ENCODE assay signal across 9 cellular contexts in the genomic region with DNA sequence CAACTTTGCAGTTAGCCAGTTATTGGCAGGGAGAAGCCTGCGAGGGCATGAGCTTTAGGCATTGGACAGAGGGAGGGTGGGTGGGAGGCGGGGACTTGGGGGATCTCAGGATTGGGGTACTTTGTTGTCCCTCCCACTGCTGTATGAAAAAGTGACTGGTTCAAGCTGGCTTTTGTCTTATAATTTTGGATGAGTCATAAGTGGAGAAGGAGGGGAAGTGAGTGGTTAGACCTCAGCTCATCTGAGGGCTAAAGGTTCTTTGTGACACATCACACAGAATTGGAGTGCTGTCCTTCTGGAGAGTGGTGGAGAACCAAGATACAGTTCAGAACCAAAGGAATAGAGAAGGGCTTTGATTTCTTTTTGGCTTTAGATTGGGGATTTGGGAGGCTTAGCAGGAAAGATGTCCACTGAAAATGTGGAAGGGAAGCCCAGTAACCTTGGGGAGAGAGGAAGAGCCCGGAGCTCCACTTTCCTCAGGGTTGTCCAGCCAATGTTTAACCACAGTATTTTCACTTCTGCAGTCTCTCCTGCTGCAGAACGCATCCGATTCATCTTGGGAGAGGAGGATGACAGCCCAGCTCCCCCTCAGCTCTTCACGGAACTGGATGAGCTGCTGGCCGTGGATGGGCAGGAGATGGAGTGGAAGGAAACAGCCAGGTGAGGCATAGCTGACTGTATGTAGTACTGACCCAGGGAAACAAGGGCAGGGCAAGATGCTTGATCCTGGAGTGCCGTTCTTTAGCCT. TPM values are rescaled to one million over a fixed set of nuclear protein-coding genes. Genes with fewer than 3 reads are reported as not detected.
DNase-seq lines count a peak whose midpoint lies in the region; ATAC-seq, FAIRE-seq and TF ChIP-seq lines count a peak whose summit lies in the region.
"Had no signal": no experiment of that assay in that cellular context is flagged by ENCODE, and none has a peak within 500 bp of the region (broad histone marks: within the 10 kb centered on the region; RNA-seq: fewer than 3 reads in every experiment).

Gene SLC4A4, plus strand, starts transcription at position 175 of the 748 bp plus-strand sequence.

- ATAC-seq in activated CD8-positive, alpha-beta memory T cell treated with anti-CD3 and anti-CD28 coated beads, Interleukin-2, amount 10 ng/mL, durations not matched to agents 7 days and 5 days = peak; percentile 98
- ATAC-seq in HG02981 (IDR thresholded peaks at IDR 0.05; ENCODE audit: unreplicated experiment) = peak; percentile 100
- peak; percentile 37; the same call in 1 of the 3 replicates for ATAC-seq in RWPE2 (ENCODE audit: low read depth)

- no peaks in the 10 kb centered on the region for H3K4me1 ChIP-seq in RWPE2 (ENCODE audit: insufficient read depth, poor library complexity, severe bottlenecking)
- no peaks in the 10 kb centered on the region for H3K4me1 ChIP-seq in kidney (ENCODE audit: control insufficient read depth in 1 of 2, insufficient read depth in 1 of 2, low read depth in 1 of 2, low read length in 2 of 2)
- H3K4me1 ChIP-seq: BLaER1 had no signal

- H3K36me3 ChIP-seq in RWPE2 (ENCODE audit: low read depth) (no peaks in the 10 kb centered on the region), kidney (ENCODE audit: control insufficient read depth in 1 of 2, insufficient read depth in 2 of 2, low read length in 2 of 2) (no peaks in the 10 kb centered on the region), MG63 (no peaks in the 10 kb centered on the region)
- H3K36me3 ChIP-seq: BLaER1 had no signal

- peak within 1 kb of the TSS in 1 of 2 donors; percentile 60 for H3K9ac ChIP-seq in kidney (ENCODE audit: low read length in 2 of 2)
- H3K9ac ChIP-seq: BLaER1 had no signal

- CTCF ChIA-PET in activated CD8-positive, alpha-beta memory T cell treated with anti-CD3 and anti-CD28 coated beads, Interleukin-2, amount 10 ng/mL, durations not matched to agents 7 days and 5 days (lab: Charles Lee) = interaction anchor here (0.6 kb wide), 1 partner anchor 25 kb away, joined by 3 read pairs; no protein-coding TSS in a partner anchor
- CTCF ChIA-PET in HEK293T (lab: Yijun Ruan, JAX) = interaction anchor here (0.6 to 0.8 kb wide), 2 partner anchors 85 to 364 kb away, joined by 3 to 4 read pairs; no protein-coding TSS in a partner anchor

- H3K4me3 Mint-ChIP-seq in activated CD8-positive, alpha-beta memory T cell treated with anti-CD3 and anti-CD28 coated beads, Interleukin-2, amount 10 ng/mL, durations not matched to agents 7 days and 5 days = no peak within 1 kb of the TSS

- H3K27me3 Mint-ChIP-seq in activated CD8-positive, alpha-beta memory T cell treated with anti-CD3 and anti-CD28 coated beads, Interleukin-2, amount 10 ng/mL, durations not matched to agents 7 days and 5 days = peaks cover 3% of the 10 kb centered on the region

- peaks cover 14% of the 10 kb centered on the region for H3K4me1 Mint-ChIP-seq in activated CD8-positive, alpha-beta memory T cell treated with anti-CD3 and anti-CD28 coated beads, Interleukin-2, amount 10 ng/mL, durations not matched to agents 7 days and 5 days

- H3K4me3 ChIP-seq in RWPE2 (ENCODE audit: severe bottlenecking) (no peak within 1 kb of the TSS), kidney (ENCODE audit: low read length in 2 of 2) (peak within 1 kb of the TSS; percentile 73 to 91), MG63 (no peak within 1 kb of the TSS)
- H3K4me3 ChIP-seq: BLaER1 had no signal

- H3K9me3 ChIP-seq in RWPE2 (ENCODE audit: severe bottlenecking) (no peaks in the 10 kb centered on the region), kidney (ENCODE audit: control insufficient read depth in 1 of 2, low read length in 2 of 2) (no peaks in the 10 kb centered on the region), MG63 (no peaks in the 10 kb centered on the region)
- H3K9me3 ChIP-seq: BLaER1 had no signal

- POLR2A ChIA-PET in HEK293T (lab: Yijun Ruan, JAX) = no interaction called here

- intact Hi-C loops in kidney (cut with DNase I) = no loop called here

- peak; percentile 63 for DNase-seq in activated CD8-positive, alpha-beta memory T cell treated with anti-CD3 and anti-CD28 coated beads, Interleukin-2, amount 10 ng/mL, durations not matched to agents 7 days and 5 days
- no peak for DNase-seq in activated CD8-positive, alpha-beta memory T cell treated with anti-CD3 and anti-CD28 coated beads, Interleukin-2, amount 50 U/mL, for 4 hours
- DNase-seq in RWPE2 (ENCODE audit: low spot score) (no peak), kidney (no peak), HEK293T (ENCODE audit: extremely low spot score) (no peak), MG63 (no peak)
- no peak for DNase-seq in activated CD4-positive, alpha-beta T cell treated with anti-CD3 and anti-CD28 coated beads, Interleukin-2, amount 50 U/mL, for 4 hours

- H3K27me3 ChIP-seq in RWPE2 (ENCODE audit: insufficient read depth, poor library complexity, severe bottlenecking) = no peaks in the 10 kb centered on the region
- no peaks in the 10 kb centered on the region for H3K27me3 ChIP-seq in MG63
- H3K27me3 ChIP-seq: BLaER1 had no signal

- no peaks in the 10 kb centered on the region for H3K9me3 Mint-ChIP-seq in activated CD8-positive, alpha-beta memory T cell treated with anti-CD3 and anti-CD28 coated beads, Interleukin-2, amount 10 ng/mL, durations not matched to agents 7 days and 5 days (ENCODE audit: low read depth)

- H3K36me3 Mint-ChIP-seq in activated CD8-positive, alpha-beta memory T cell treated with anti-CD3 and anti-CD28 coated beads, Interleukin-2, amount 10 ng/mL, durations not matched to agents 7 days and 5 days = peaks cover 3% of the 10 kb centered on the region

- peak within 1 kb of the TSS; percentile 33 for H3K27ac Mint-ChIP-seq in activated CD8-positive, alpha-beta memory T cell treated with anti-CD3 and anti-CD28 coated beads, Interleukin-2, amount 10 ng/mL, durations not matched to agents 7 days and 5 days

- no peak for FAIRE-seq in kidney (lab: Jason Lieb, UNC)

- H3K27ac ChIP-seq in RWPE2 (ENCODE audit: poor library complexity, severe bottlenecking) (no peak within 1 kb of the TSS), kidney (ENCODE audit: low read depth in 2 of 2, low read length in 2 of 2) (peak within 1 kb of the TSS; percentile 63 to 75)
- H3K27ac ChIP-seq: BLaER1 had no signal

- TF ChIP-seq CTCF in RWPE2 (IDR thresholded peaks at IDR 0.05; ENCODE audit: poor library complexity, severe bottlenecking) (no peak), kidney (IDR thresholded peaks at IDR 0.05; ENCODE audit: borderline replicate concordance, extremely low read depth, insufficient read depth) (no peak)

TF ChIP-seq in HEK293T, 16 proteins besides CTCF, POLR2A, EP300 and RAD21:
- TF ChIP-seq TARDBP (IDR thresholded peaks at IDR 0.05) (no peak), FOXM1 (IDR thresholded peaks at IDR 0.05; ENCODE audit: borderline replicate concordance) (no peak), PKNOX1 (IDR thresholded peaks at IDR 0.05) (no peak), NFRKB (IDR thresholded peaks at IDR 0.05) (no peak), CTBP1 (IDR thresholded peaks at IDR 0.05; ENCODE audit: borderline replicate concordance) (no peak), ARNT (IDR thresholded peaks at IDR 0.05) (no peak), BHLHE40 (IDR thresholded peaks at IDR 0.05; ENCODE audit: borderline replicate concordance) (no peak), SP1 (IDR thresholded peaks at IDR 0.05) (no peak)
TF ChIP-seq in HEK293T: peak in this region for 0.

RNA-seq across cellular contexts. Expression of gene SLC4A4, which starts in this region (rescaled TPM):
- total RNA-seq in activated CD8-positive, alpha-beta memory T cell treated with anti-CD3 and anti-CD28 coated beads, Interleukin-2, amount 10 ng/mL, durations not matched to agents 7 days and 5 days = 1 to 10 TPM; 2.5 to 3.9 TPM
- 37.1 TPM for total RNA-seq in kidney
- polyA plus RNA-seq in kidney (ENCODE audit: insufficient read depth, low read depth, low replicate concordance) = 56.5 TPM
- 1.1 and 6.7 TPM in 2 replicates for total RNA-seq in MG63 (2014; rRNA removed; shearing (Covaris generic); ENCODE audit: low replicate concordance)

Comparison
In these comparisons a context has a peak if more than half of its experiments do, and no peak if none do; other contexts are left out.
1. ATAC-seq: peak in every context shown above with its lines; median percentile 100 in HG02981; 98 in activated CD8-positive, alpha-beta memory T cell treated with anti-CD3 and anti-CD28 coated beads, Interleukin-2, amount 10 ng/mL, durations not matched to agents 7 days and 5 days; 37 in RWPE2.
2. H3K4me3 ChIP-seq: peak in kidney (2 of 2); none in RWPE2 (single experiment) and MG63 (single experiment).